ENCODE assay signal across 20 cellular contexts in the genomic region with DNA sequence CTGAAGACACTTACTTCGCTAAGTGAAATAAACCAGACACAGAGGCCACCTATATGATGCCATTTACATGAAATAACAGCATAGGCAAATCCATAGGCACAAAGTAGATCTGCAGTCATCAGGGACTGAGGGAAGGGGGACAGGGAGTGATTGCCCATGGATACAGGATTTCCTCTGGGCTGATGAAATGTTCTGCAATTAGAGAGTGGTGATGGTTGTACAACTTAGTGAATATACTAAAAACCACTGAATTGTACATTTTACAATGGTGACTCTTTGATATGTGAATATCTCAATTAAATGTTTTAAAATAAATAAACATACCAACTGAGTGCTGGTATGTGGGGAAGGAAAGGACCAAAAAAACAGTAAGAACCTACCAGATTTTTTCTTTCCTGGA. TPM values are rescaled to one million over a fixed set of nuclear protein-coding genes. Genes with fewer than 3 reads are reported as not detected.
DNase-seq lines count a peak whose midpoint lies in the region; ATAC-seq and TF ChIP-seq lines count a peak whose summit lies in the region.
"Had no signal": no experiment of that assay in that cellular context is flagged by ENCODE, and none has a peak within 500 bp of the region (broad histone marks: within the 10 kb centered on the region; RNA-seq: fewer than 3 reads in every experiment).

No MANE protein-coding gene starts in this region.

- dilution Hi-C loops in IMR-90 (cut with HindIII; ENCODE audit: low sequenced_read_pairs, unreplicated experiment): no loop called here

- H3K27ac Mint-ChIP-seq in activated naive CD4-positive, alpha-beta T cell treated with anti-CD3 and anti-CD28 coated beads, Interleukin-2, amount 50 U/mL, for 72 hours: no peak overlapping the region
- no peak overlapping the region for H3K27ac Mint-ChIP-seq in natural killer cell

- H4K5ac ChIP-seq in IMR-90 (ENCODE audit: low read depth, low read length): no peak overlapping the region

- no peak overlapping the region for H3K4me3 Mint-ChIP-seq in natural killer cell

- H4K8ac ChIP-seq in IMR-90 (ENCODE audit: low read depth in 2 of 2, low read length in 2 of 2): no peak overlapping the region

- intact Hi-C loops in A673 (cut with micrococcal nuclease; ENCODE audit: unreplicated experiment) (loop anchor here (5.0 kb wide), 1 partner anchor 61 kb away; no protein-coding TSS in a partner anchor), IMR-90 (cut with micrococcal nuclease) (no loop called here), upper lobe of right lung (cut with DNase I) (no loop called here), natural killer cell (cut with micrococcal nuclease) (no loop called here)

- H3K56ac ChIP-seq in IMR-90 (ENCODE audit: extremely low read depth, insufficient read depth, low read length): no peak overlapping the region; the same call in 1 of the 2 replicates

- H3K9me3 ChIP-seq in A673 (ENCODE audit: low read depth, low read length, poor library complexity, severe bottlenecking): no peaks in the 10 kb centered on the region
- no peaks in the 10 kb centered on the region for H3K9me3 ChIP-seq in IMR-90 (ENCODE audit: control insufficient read depth, insufficient read depth, low read length)
- no peaks in the 10 kb centered on the region for H3K9me3 ChIP-seq in adipocyte (ENCODE audit: control insufficient read depth, low read length)
- H3K9me3 ChIP-seq in upper lobe of right lung: no peaks in the 10 kb centered on the region
- H3K9me3 ChIP-seq: Peyer's patch, SJSA1 had no signal

- H2BK5ac ChIP-seq in IMR-90 (ENCODE audit: low read depth, low read length, poor library complexity, severe bottlenecking): no peak overlapping the region

- H3K79me1 ChIP-seq in IMR-90 (ENCODE audit: low read depth in 1 of 2, low read length in 2 of 2): peaks cover 7 to 24% of the 10 kb centered on the region in 2 experiments; a peak in 3 of 4 replicates

- no peak overlapping the region for H3K4me2 ChIP-seq in IMR-90 (ENCODE audit: low read depth, low read length)

- POLR2A ChIA-PET in A673 (lab: Charles Lee; ENCODE audit: low non-redundant PET): no interaction called here
- POLR2A ChIA-PET in IMR-90 (lab: Charles Lee; ENCODE audit: unreplicated experiment): no interaction called here

- H2AFZ ChIP-seq in IMR-90 (replicated peaks; ENCODE audit: low read length, poor library complexity): no peak overlapping the region

- H3K27me3 Mint-ChIP-seq in natural killer cell (ENCODE audit: low read depth in 2 of 2): no peaks in the 10 kb centered on the region

- BruUV-seq in A673 (replicated peaks; lab: Mats Ljungman, UMichigan) (no TSS peak), IMR-90 (replicated peaks; lab: Mats Ljungman, UMichigan) (no TSS peak)

- H3K23ac ChIP-seq in IMR-90 (ENCODE audit: low read depth, low read length): no peak overlapping the region; the same call in 1 of the 2 replicates

- H3K27ac ChIP-seq in A673 (ENCODE audit: low read depth, low read length, poor library complexity, severe bottlenecking) (peak overlapping the region; percentile 54), IMR-90 (ENCODE audit: insufficient read depth, low read length) (no peak overlapping the region), upper lobe of right lung (no peak overlapping the region)
- H3K27ac ChIP-seq: C4-2B, Peyer's patch, SJSA1 had no signal

- ATAC-seq in IMR-90 (ENCODE audit: low read depth): no peak
- no peak for ATAC-seq in GM19455 (IDR thresholded peaks at IDR 0.05; ENCODE audit: unreplicated experiment)
- no peak for ATAC-seq in activated naive CD4-positive, alpha-beta T cell treated with anti-CD3 and anti-CD28 coated beads, Interleukin-2, amount 50 U/mL, for 72 hours
- ATAC-seq in upper lobe of right lung: no peak
- no peak for ATAC-seq in natural killer cell
- ATAC-seq: HCT116, Right ventricle myocardium inferior had no signal

- H3K9me3 Mint-ChIP-seq in activated naive CD4-positive, alpha-beta T cell treated with anti-CD3 and anti-CD28 coated beads, Interleukin-2, amount 50 U/mL, for 72 hours: no peaks in the 10 kb centered on the region
- H3K9me3 Mint-ChIP-seq in natural killer cell: no peaks in the 10 kb centered on the region

- H3K4ac ChIP-seq in IMR-90 (ENCODE audit: low read depth, low read length): no peak overlapping the region

- no peak for TF ChIP-seq POLR2A in IMR-90 (IDR thresholded peaks at IDR 0.05; ENCODE audit: low read depth, low read length)

- H3K18ac ChIP-seq in IMR-90 (ENCODE audit: low read depth, low read length): no peak overlapping the region

- no peak overlapping the region for H4K91ac ChIP-seq in IMR-90 (ENCODE audit: insufficient read depth, low read depth, low read length)

- H3K36me3 Mint-ChIP-seq in activated naive CD4-positive, alpha-beta T cell treated with anti-CD3 and anti-CD28 coated beads, Interleukin-2, amount 50 U/mL, for 72 hours: peaks cover 0 to 5% of the 10 kb centered on the region in 2 donors
- peaks cover 6% of the 10 kb centered on the region for H3K36me3 Mint-ChIP-seq in natural killer cell

- H2BK20ac ChIP-seq in IMR-90 (ENCODE audit: low read depth, low read length): no peak overlapping the region

- H3K36me3 ChIP-seq in A673 (ENCODE audit: insufficient read depth, low read length, poor library complexity, severe bottlenecking): peaks cover 91% of the 10 kb centered on the region
- H3K36me3 ChIP-seq in IMR-90 (ENCODE audit: control insufficient read depth, insufficient read depth, low read length): peaks cover 33% of the 10 kb centered on the region
- H3K36me3 ChIP-seq in adipocyte (ENCODE audit: control insufficient read depth, insufficient read depth, low read length, severe bottlenecking): peaks cover 95% of the 10 kb centered on the region
- peaks cover 95% of the 10 kb centered on the region for H3K36me3 ChIP-seq in upper lobe of right lung

- DNase-seq in A673 (ENCODE audit: low spot score) (no peak), IMR-90 (no peak), adipocyte (ENCODE audit: low read depth) (peak; percentile 46), fibroblast of peridontal ligament (ENCODE audit: extremely low read depth) (peak; percentile 25), upper lobe of right lung (no peak), natural killer cell (no peak)
- DNase-seq in activated naive CD4-positive, alpha-beta T cell treated with anti-CD3 and anti-CD28 coated beads, Interleukin-2, amount 50 U/mL, for 72 hours (ENCODE audit: low spot score in 2 of 2): no peak
- DNase-seq: 8988T, Kasumi-1, NCI-H1694, NCI-H2081, NCI-H2171, NCI-H345, NCI-H524 treated with DMSO at 0.1 percent for 48 hours, Peyer's patch had no signal

- CTCF ChIA-PET in A673 (lab: Charles Lee): no interaction called here
- CTCF ChIA-PET in IMR-90 (lab: Yijun Ruan, JAX): no interaction called here

- H4K20me1 ChIP-seq in IMR-90 (ENCODE audit: insufficient read depth, low read length): no peaks in the 10 kb centered on the region

- H3K14ac ChIP-seq in IMR-90 (replicated peaks; ENCODE audit: low read depth, low read length): 0 out of 2 replicates have a peak overlapping the region, but pooled peaks have one; percentile 23

- TF ChIP-seq RAD21 in IMR-90 (IDR thresholded peaks at IDR 0.05; ENCODE audit: low read length): no peak

- no peak overlapping the region for H2AK5ac ChIP-seq in IMR-90 (ENCODE audit: low read depth, low read length)

- H2BK120ac ChIP-seq in IMR-90 (ENCODE audit: low read depth, low read length): no peak overlapping the region

- H3K4me1 ChIP-seq in A673 (ENCODE audit: insufficient read depth, low read length, poor library complexity, severe bottlenecking): no peaks in the 10 kb centered on the region
- no peaks in the 10 kb centered on the region for H3K4me1 ChIP-seq in IMR-90 (ENCODE audit: control insufficient read depth, insufficient read depth, low read length)
- no peaks in the 10 kb centered on the region for H3K4me1 ChIP-seq in adipocyte (ENCODE audit: control insufficient read depth, insufficient read depth, low read length)
- H3K4me1 ChIP-seq in upper lobe of right lung: no peaks in the 10 kb centered on the region
- H3K4me1 ChIP-seq: Peyer's patch, SJSA1 had no signal

- H3K9ac ChIP-seq in IMR-90 (ENCODE audit: low read depth, low read length): no peak overlapping the region
- no peak overlapping the region for H3K9ac ChIP-seq in adipocyte (ENCODE audit: low read length)

- in situ Hi-C loops in IMR-90 (cut with MboI; ENCODE audit: low sequenced_read_pairs): loop anchor here (10.0 kb wide), 1 partner anchor 312 kb away; no protein-coding TSS in a partner anchor

- H2AK9ac ChIP-seq in IMR-90 (replicated peaks; ENCODE audit: low read depth, low read length, poor library complexity): no peak overlapping the region

- no peaks in the 10 kb centered on the region for H3K4me1 Mint-ChIP-seq in natural killer cell

- H3K27me3 ChIP-seq in A673 (replicated peaks; ENCODE audit: insufficient read depth, low read depth, low read length, poor library complexity) (no peaks in the 10 kb centered on the region), IMR-90 (ENCODE audit: control insufficient read depth, insufficient read depth, low read length) (no peaks in the 10 kb centered on the region), adipocyte (replicated peaks; ENCODE audit: control insufficient read depth, insufficient read depth, low read length) (no peaks in the 10 kb centered on the region), upper lobe of right lung (no peaks in the 10 kb centered on the region)
- H3K27me3 ChIP-seq: Peyer's patch, SJSA1 had no signal

- no peak overlapping the region for H3K4me3 ChIP-seq in A673 (ENCODE audit: low read depth, low read length, poor library complexity, severe bottlenecking)
- H3K4me3 ChIP-seq in IMR-90 (ENCODE audit: insufficient read depth, low read depth, low read length): no peak overlapping the region
- H3K4me3 ChIP-seq in adipocyte (ENCODE audit: low read length): no peak overlapping the region
- H3K4me3 ChIP-seq in upper lobe of right lung: no peak overlapping the region
- H3K4me3 ChIP-seq: Peyer's patch, SJSA1 had no signal

- no CpG with 5 or more reads among the region's 1 CpG for WGBS in IMR-90 (ENCODE audit: extremely low coverage in 2 of 2, insufficient read length in 1 of 2), 2 experiments

- H2BK15ac ChIP-seq in IMR-90 (ENCODE audit: low read depth, low read length): no peak overlapping the region

- 0 out of 2 replicates have a peak, but pooled peaks cover 4% of the 10 kb centered on the region for H3K9me1 ChIP-seq in IMR-90 (ENCODE audit: insufficient read depth, low read length)

- TF ChIP-seq CTCF in A673 (conservative IDR thresholded peaks at IDR 0.05; ENCODE audit: low read depth, low read length) (no peak), IMR-90 (conservative IDR thresholded peaks at IDR 0.05; ENCODE audit: low read depth, low read length) (no peak), upper lobe of right lung (IDR thresholded peaks at IDR 0.05) (no peak), natural killer cell (IDR thresholded peaks at IDR 0.05) (no peak)

RNA-seq across cellular contexts. Expression of a gene that starts 20.4 kb away (rescaled TPM):
- total RNA-seq in A673 (2021): 322 and 351 TPM in 2 replicates
- total RNA-seq in IMR-90 (2012; rRNA removed): 102 and 211 TPM in 2 replicates
- 69.4 and 78.6 TPM in 2 replicates for polyA plus RNA-seq in IMR-90 (2012; rRNA removed)
- 32.2 and 54.5 TPM in 2 replicates for polyA plus RNA-seq in IMR-90 (2012; cell fraction: cytosol; rRNA removed)
- 15.3 and 36.3 TPM in 2 replicates for polyA plus RNA-seq in IMR-90 (2012; cell fraction: nucleus; rRNA removed; ENCODE audit: low replicate concordance)
- total RNA-seq in activated naive CD4-positive, alpha-beta T cell treated with anti-CD3 and anti-CD28 coated beads, Interleukin-2, amount 50 U/mL, for 72 hours: 100 to 1,000 TPM; 233 to 258 TPM
- total RNA-seq in upper lobe of right lung: 175 TPM
- 10 to 100 TPM; 17.0 to 26.5 (median 19.2) TPM for total RNA-seq in natural killer cell

RNA-seq across cellular contexts. Expression of a gene that starts 42.6 kb away (rescaled TPM):
- total RNA-seq in A673 (2021) (200 and 215 TPM in 2 replicates), IMR-90 (2012; rRNA removed) (161 and 272 TPM in 2 replicates), upper lobe of right lung (150 TPM), natural killer cell (100 to 1,000 TPM; 200 to 212 (median 206) TPM)
- polyA plus RNA-seq in IMR-90 (2012; rRNA removed): 45.8 and 56.9 TPM in 2 replicates
- 11.8 and 25.4 TPM in 2 replicates for polyA plus RNA-seq in IMR-90 (2012; cell fraction: cytosol; rRNA removed)
- polyA plus RNA-seq in IMR-90 (2012; cell fraction: nucleus; rRNA removed; ENCODE audit: low replicate concordance): 11.6 and 90.2 TPM in 2 replicates
- 100 to 1,000 TPM in 1 of 2 donors, 10 to 100 TPM in 1; 76.2 to 105 TPM for total RNA-seq in activated naive CD4-positive, alpha-beta T cell treated with anti-CD3 and anti-CD28 coated beads, Interleukin-2, amount 50 U/mL, for 72 hours

Comparison
In these comparisons a context has a peak if more than half of its experiments do, and no peak if none do; other contexts are left out.
1. DNase-seq: peak in adipocyte (single experiment) and fibroblast of peridontal ligament (single experiment); none in A673 (single experiment), IMR-90 (single experiment), activated naive CD4-positive, alpha-beta T cell treated with anti-CD3 and anti-CD28 coated beads, Interleukin-2, amount 50 U/mL, for 72 hours (0 of 2), upper lobe of right lung (single experiment) and natural killer cell (single experiment).